9 cellular contexts compared by ENCODE assay signal in the genomic region with DNA sequence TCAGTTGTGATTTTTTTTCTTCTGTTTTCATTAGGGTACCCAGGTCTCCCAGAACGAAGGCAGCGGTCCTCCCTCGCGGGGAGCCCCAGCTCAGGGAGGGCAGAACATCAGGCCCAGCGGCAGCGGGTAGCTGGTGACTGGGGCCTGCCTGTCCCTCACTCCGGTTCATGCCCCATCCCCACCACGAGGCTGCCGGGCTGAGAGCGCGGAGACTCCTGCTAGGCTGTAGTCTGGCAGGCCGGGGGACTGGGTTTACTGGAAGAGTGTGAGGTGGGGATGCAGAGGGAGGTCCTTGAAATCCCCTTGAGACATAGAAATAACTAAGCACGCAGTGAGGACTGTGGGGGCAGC. TPM values are rescaled to one million over a fixed set of nuclear protein-coding genes. Genes with fewer than 3 reads are reported as not detected.
DNase-seq lines count a peak whose midpoint lies in the region; ATAC-seq, FAIRE-seq and TF ChIP-seq lines count a peak whose summit lies in the region.
"Had no signal": no experiment of that assay in that cellular context is flagged by ENCODE, and none has a peak within 500 bp of the region (broad histone marks: within the 10 kb centered on the region; RNA-seq: fewer than 3 reads in every experiment).

No MANE protein-coding gene starts in this region.

- peak overlapping the region; percentile 26 for H3K4me3 Mint-ChIP-seq in activated T-helper 1 cell treated with anti-CD3 and anti-CD28 coated beads, Interleukin-12 subunit alpha, Interleukin-12 subunit beta, Interleukin-2, Interleukin-4 antibody, amounts not matched to agents 30 ng/mL and 10 ng/mL and 1 ng/mL, durations not matched to agents 14 hours and 24 hours and 36 hours

- TF ChIP-seq POLR2A in HepG2 (IDR thresholded peaks at IDR 0.05; ENCODE audit: insufficient read depth in 1 of 2, low read depth in 2 of 2, low read length in 2 of 2), result no peak

- peak; percentile 12 for ATAC-seq in GM21619 (IDR thresholded peaks at IDR 0.05; ENCODE audit: unreplicated experiment)
- peak; percentile 74 for ATAC-seq in HepG2
- ATAC-seq in HG02763 (IDR thresholded peaks at IDR 0.05; ENCODE audit: unreplicated experiment), result no peak

- H3K27ac ChIP-seq in AG04450 (ENCODE audit: low read depth, low read length) (peak overlapping the region; percentile 2), HepG2 (ENCODE audit: extremely low read length, insufficient read depth, low read length) (no peak overlapping the region)

- BruUV-seq in HepG2 (replicated peaks; lab: Mats Ljungman, UMichigan), result no TSS peak

- H4K20me1 ChIP-seq in HepG2 (ENCODE audit: insufficient read depth, low read length), result no peaks in the 10 kb centered on the region

- POLR2A ChIA-PET in AG04450 (lab: Yijun Ruan, JAX), result no interaction called here
- POLR2A ChIA-PET in HepG2 (lab: Yijun Ruan, JAX), result no interaction called here

- H3K27me3 Mint-ChIP-seq in activated T-helper 1 cell treated with anti-CD3 and anti-CD28 coated beads, Interleukin-12 subunit alpha, Interleukin-12 subunit beta, Interleukin-2, Interleukin-4 antibody, amounts not matched to agents 30 ng/mL and 10 ng/mL and 1 ng/mL, durations not matched to agents 14 hours and 24 hours and 36 hours (ENCODE audit: insufficient read depth), result peaks cover 23% of the 10 kb centered on the region

- in situ Hi-C loops in HepG2 (cut with HindIII; ENCODE audit: extremely low pct_ligation_motif_present, low pct_unique_long_range_greater_than_20kb), result no loop called here

- no peak for TF ChIP-seq CTCF in AG04450 (IDR thresholded peaks at IDR 0.05; ENCODE audit: low read depth, low read length)
- no peak for TF ChIP-seq CTCF in HepG2 (CRISPR knock-in tag; IDR thresholded peaks at IDR 0.05)

- H3K27ac Mint-ChIP-seq in activated T-helper 1 cell treated with anti-CD3 and anti-CD28 coated beads, Interleukin-12 subunit alpha, Interleukin-12 subunit beta, Interleukin-2, Interleukin-4 antibody, amounts not matched to agents 30 ng/mL and 10 ng/mL and 1 ng/mL, durations not matched to agents 14 hours and 24 hours and 36 hours, result no peak overlapping the region

- 0 out of 2 replicates have a peak, but pooled peaks cover 8% of the 10 kb centered on the region for H3K4me1 ChIP-seq in HepG2 (ENCODE audit: insufficient read depth, low read length)

- H3K4me1 Mint-ChIP-seq in activated T-helper 1 cell treated with anti-CD3 and anti-CD28 coated beads, Interleukin-12 subunit alpha, Interleukin-12 subunit beta, Interleukin-2, Interleukin-4 antibody, amounts not matched to agents 30 ng/mL and 10 ng/mL and 1 ng/mL, durations not matched to agents 14 hours and 24 hours and 36 hours (ENCODE audit: low read depth), result peaks cover 11% of the 10 kb centered on the region

- no peak for DNase-seq in AG04450 (ENCODE audit: low read depth, low spot score)
- DNase-seq in activated T-helper 1 cell treated with anti-CD3 and anti-CD28 coated beads, Interleukin-12 subunit alpha, Interleukin-12 subunit beta, Interleukin-2, Interleukin-4 antibody, amounts not matched to agents 30 ng/mL and 10 ng/mL and 1 ng/mL, durations not matched to agents 14 hours and 24 hours and 36 hours (ENCODE audit: low spot score), result no peak
- DNase-seq in HepG2 (ENCODE audit: low spot score), result no peak
- no peak for DNase-seq in A172 (ENCODE audit: low spot score)
- no peak for DNase-seq in effector CD8-positive, alpha-beta T cell (lab: John Stamatoyannopoulos, UW)
- DNase-seq in HUDEP-2 (lab: John Stamatoyannopoulos, UW; ENCODE audit: unreplicated experiment in 76 of 76), result no peak

- no peaks in the 10 kb centered on the region for H3K36me3 Mint-ChIP-seq in activated T-helper 1 cell treated with anti-CD3 and anti-CD28 coated beads, Interleukin-12 subunit alpha, Interleukin-12 subunit beta, Interleukin-2, Interleukin-4 antibody, amounts not matched to agents 30 ng/mL and 10 ng/mL and 1 ng/mL, durations not matched to agents 14 hours and 24 hours and 36 hours (ENCODE audit: low read depth)

- intact Hi-C loops in activated T-helper 1 cell treated with anti-CD3 and anti-CD28 coated beads, Interleukin-12 subunit alpha, Interleukin-12 subunit beta, Interleukin-2, Interleukin-4 antibody, amounts not matched to agents 30 ng/mL and 10 ng/mL and 1 ng/mL, durations not matched to agents 14 hours and 24 hours and 36 hours (cut with micrococcal nuclease), result loop anchor here (1.0 kb wide), 1 partner anchor 284 kb away; no protein-coding TSS in a partner anchor
- intact Hi-C loops in HepG2 (cut with micrococcal nuclease; ENCODE audit: unreplicated experiment), result loop anchor here (1.0 kb wide), 2 partner anchors 232 to 284 kb away; no protein-coding TSS in a partner anchor

- H3K4me2 ChIP-seq in HepG2 (ENCODE audit: low read depth, low read length), result peak overlapping the region; percentile 70

- TF ChIP-seq EP300 in HepG2 (IDR thresholded peaks at IDR 0.05; ENCODE audit: low read depth in 2 of 2, low read length in 2 of 2) (no peak), HepG2 (CRISPR knock-in tag; IDR thresholded peaks at IDR 0.05; ENCODE audit: borderline replicate concordance) (no peak)

- TF ChIP-seq RAD21 in HepG2 (CRISPR knock-in tag; IDR thresholded peaks at IDR 0.05), result no peak

- no peaks in the 10 kb centered on the region for H3K79me2 ChIP-seq in HepG2 (ENCODE audit: insufficient read depth, low read length)

- H3K4me3 ChIP-seq in AG04450 (ENCODE audit: low read depth, low read length) (peak overlapping the region; percentile 46), HepG2 (replicated peaks in 1 of 3; ENCODE audit: insufficient read depth in 1 of 3, low read depth in 2 of 3, low read length in 3 of 3) (peak overlapping the region in 1 of 3 experiments; percentile 30; a peak in 1 of 6 replicates)

- H3K27me3 ChIP-seq in AG04450 (ENCODE audit: control insufficient read depth, insufficient read depth, low read length), result peaks cover 22% of the 10 kb centered on the region
- H3K27me3 ChIP-seq in HepG2 (ENCODE audit: control insufficient read depth in 1 of 2, insufficient read depth in 2 of 2, low read length in 2 of 2), result peaks cover 3 to 14% of the 10 kb centered on the region in 2 experiments; a peak in 3 of 5 replicates

- H3K9me3 ChIP-seq in AG04450 (ENCODE audit: control insufficient read depth, insufficient read depth, low read length) (no peaks in the 10 kb centered on the region; the same call in 1 of the 2 replicates), HepG2 (ENCODE audit: low read length) (0 out of 2 replicates have a peak, but pooled peaks cover 5% of the 10 kb centered on the region)

- CTCF ChIA-PET in AG04450 (lab: Charles Lee) (interaction anchor here (0.9 to 4.4 kb wide), 29 partner anchors 9 to 766 kb away, joined by 3 to 27 read pairs (median 5); partner anchors contain the start of genes ASTN1 and BRINP2), HepG2 (lab: Yijun Ruan, JAX; ENCODE audit: low intra/inter-chr PET ratio, low total read pairs) (interaction anchor here (1.5 to 1.6 kb wide), 2 partner anchors 232 to 283 kb away, joined by 4 to 5 read pairs; no protein-coding TSS in a partner anchor)

- H3K9me3 Mint-ChIP-seq in activated T-helper 1 cell treated with anti-CD3 and anti-CD28 coated beads, Interleukin-12 subunit alpha, Interleukin-12 subunit beta, Interleukin-2, Interleukin-4 antibody, amounts not matched to agents 30 ng/mL and 10 ng/mL and 1 ng/mL, durations not matched to agents 14 hours and 24 hours and 36 hours, result no peaks in the 10 kb centered on the region

- no peak overlapping the region for H2AFZ ChIP-seq in HepG2 (ENCODE audit: low read length)

- H3K9ac ChIP-seq in HepG2 (ENCODE audit: insufficient read depth, low read depth, low read length), result no peak overlapping the region

- no peaks in the 10 kb centered on the region for H3K36me3 ChIP-seq in HepG2 (replicated peaks in 1 of 2; ENCODE audit: control insufficient read depth in 1 of 2, insufficient read depth in 2 of 2, low read length in 2 of 2)

- no peak for FAIRE-seq in HepG2 (lab: Jason Lieb, UNC)
- FAIRE-seq: G401.6 had no signal

- 26% methylated on average over 13 of the region's 13 CpGs for whole genome bisulfite sequencing in HepG2 (ENCODE audit: low lambda C conversion rate)

RNA-seq across cellular contexts. Expression of gene BRINP2, which starts 10.5 kb away (rescaled TPM):
- 0.02 TPM in 1 of 2 replicates, not detected in the other for polyA plus RNA-seq in AG04450 (2011; rRNA removed)
- polyA minus RNA-seq in AG04450 (2011; rRNA and poly(A)+ RNA removed), result not detected in 2 replicates
- 0.26 TPM in 1 of 2 replicates, not detected in the other for total RNA-seq in activated T-helper 1 cell treated with anti-CD3 and anti-CD28 coated beads, Interleukin-12 subunit alpha, Interleukin-12 subunit beta, Interleukin-2, Interleukin-4 antibody, amounts not matched to agents 30 ng/mL and 10 ng/mL and 1 ng/mL, durations not matched to agents 14 hours and 24 hours and 36 hours
- total RNA-seq in HepG2 (2016; rRNA removed; fragmentation: Illumina TruSeq; extraction: Trizol), result 0.07 and 0.20 TPM in 2 replicates
- total RNA-seq in HepG2 (2016; cell fraction: cytosol; rRNA removed; fragmentation: Illumina TruSeq; extraction: Trizol; ENCODE audit: low read depth), result not detected in 2 replicates
- 0.13 and 0.62 TPM in 2 replicates for total RNA-seq in HepG2 (2016; cell fraction: insoluble cytoplasmic fraction; rRNA removed; fragmentation: Illumina TruSeq; extraction: Trizol)
- total RNA-seq in HepG2 (2016; cell fraction: membrane; rRNA removed; fragmentation: Illumina TruSeq; extraction: Trizol), result 0.28 TPM in 1 of 2 replicates, not detected in the other
- total RNA-seq in HepG2 (2016; cell fraction: nucleus; rRNA removed; fragmentation: Illumina TruSeq; extraction: Trizol), result 0.62 and 1.7 TPM in 2 replicates
- 0.08 and 0.17 TPM in 2 replicates for polyA plus RNA-seq in HepG2 (2011; rRNA removed)
- 0.04 and 0.10 TPM in 2 replicates for polyA plus RNA-seq in HepG2 (2011; cell fraction: cytosol; rRNA removed)
- 0.06 and 0.52 TPM in 2 replicates for polyA plus RNA-seq in HepG2 (2011; cell fraction: nucleus; rRNA removed)
- not detected in 2 replicates for polyA plus RNA-seq in HepG2 (2012)
- not detected in 2 replicates for polyA plus RNA-seq in HepG2 (2016; cell fraction: cytosol; fragmentation: Illumina TruSeq; extraction: Trizol; ENCODE audit: low read depth)
- 0.12 TPM in 1 of 2 replicates, not detected in the other for polyA plus RNA-seq in HepG2 (2016; cell fraction: insoluble cytoplasmic fraction; fragmentation: Illumina TruSeq; extraction: Trizol; ENCODE audit: low read depth)
- 0.05 TPM in 1 of 2 replicates, not detected in the other for polyA plus RNA-seq in HepG2 (2016; cell fraction: membrane; fragmentation: Illumina TruSeq; extraction: Trizol; ENCODE audit: low read depth)
- 0.24 TPM in 1 of 2 replicates, not detected in the other for polyA plus RNA-seq in HepG2 (2016; cell fraction: nucleus; fragmentation: Illumina TruSeq; extraction: Trizol; ENCODE audit: insufficient read depth, low read depth)
- polyA minus RNA-seq in HepG2 (2011; rRNA and poly(A)+ RNA removed; ENCODE audit: low replicate concordance), result 0.30 TPM in 1 of 2 replicates, not detected in the other
- polyA minus RNA-seq in HepG2 (2011; cell fraction: cytosol; rRNA and poly(A)+ RNA removed), result not detected in 2 replicates
- polyA minus RNA-seq in HepG2 (2011; cell fraction: nucleus; rRNA and poly(A)+ RNA removed), result not detected in 2 replicates
- total RNA-seq in A172 (2014; rRNA removed; shearing (Covaris generic)), result not detected in 2 replicates

RNA-seq across cellular contexts. Expression of gene ASTN1, which starts 16.7 kb away (rescaled TPM):
- 0.09 and 0.14 TPM in 2 replicates for polyA plus RNA-seq in AG04450 (2011; rRNA removed)
- polyA minus RNA-seq in AG04450 (2011; rRNA and poly(A)+ RNA removed), result 0.14 and 0.26 TPM in 2 replicates
- not detected in 2 replicates for total RNA-seq in activated T-helper 1 cell treated with anti-CD3 and anti-CD28 coated beads, Interleukin-12 subunit alpha, Interleukin-12 subunit beta, Interleukin-2, Interleukin-4 antibody, amounts not matched to agents 30 ng/mL and 10 ng/mL and 1 ng/mL, durations not matched to agents 14 hours and 24 hours and 36 hours
- total RNA-seq in HepG2 (2016; rRNA removed; fragmentation: Illumina TruSeq; extraction: Trizol), result not detected in 2 replicates
- total RNA-seq in HepG2 (2016; cell fraction: cytosol; rRNA removed; fragmentation: Illumina TruSeq; extraction: Trizol; ENCODE audit: low read depth), result not detected in 2 replicates
- not detected in 2 replicates for total RNA-seq in HepG2 (2016; cell fraction: insoluble cytoplasmic fraction; rRNA removed; fragmentation: Illumina TruSeq; extraction: Trizol)
- not detected in 2 replicates for total RNA-seq in HepG2 (2016; cell fraction: membrane; rRNA removed; fragmentation: Illumina TruSeq; extraction: Trizol)
- not detected in 2 replicates for total RNA-seq in HepG2 (2016; cell fraction: nucleus; rRNA removed; fragmentation: Illumina TruSeq; extraction: Trizol)
- polyA plus RNA-seq in HepG2 (2011; rRNA removed), result not detected in 2 replicates
- not detected in 2 replicates for polyA plus RNA-seq in HepG2 (2011; cell fraction: cytosol; rRNA removed)
- not detected in 2 replicates for polyA plus RNA-seq in HepG2 (2011; cell fraction: nucleus; rRNA removed)
- not detected in 2 replicates for polyA plus RNA-seq in HepG2 (2012)
- not detected in 2 replicates for polyA plus RNA-seq in HepG2 (2016; cell fraction: cytosol; fragmentation: Illumina TruSeq; extraction: Trizol; ENCODE audit: low read depth)
- polyA plus RNA-seq in HepG2 (2016; cell fraction: insoluble cytoplasmic fraction; fragmentation: Illumina TruSeq; extraction: Trizol; ENCODE audit: low read depth), result not detected in 2 replicates
- polyA plus RNA-seq in HepG2 (2016; cell fraction: membrane; fragmentation: Illumina TruSeq; extraction: Trizol; ENCODE audit: low read depth), result not detected in 2 replicates
- not detected in 2 replicates for polyA plus RNA-seq in HepG2 (2016; cell fraction: nucleus; fragmentation: Illumina TruSeq; extraction: Trizol; ENCODE audit: insufficient read depth, low read depth)
- polyA minus RNA-seq in HepG2 (2011; rRNA and poly(A)+ RNA removed; ENCODE audit: low replicate concordance), result not detected in 2 replicates
- not detected in 2 replicates for polyA minus RNA-seq in HepG2 (2011; cell fraction: cytosol; rRNA and poly(A)+ RNA removed)
- polyA minus RNA-seq in HepG2 (2011; cell fraction: nucleus; rRNA and poly(A)+ RNA removed), result not detected in 2 replicates
- 0.07 TPM in 1 of 2 replicates, not detected in the other for total RNA-seq in A172 (2014; rRNA removed; shearing (Covaris generic))
